8 cellular contexts compared by ENCODE assay signal in the genomic region with DNA sequence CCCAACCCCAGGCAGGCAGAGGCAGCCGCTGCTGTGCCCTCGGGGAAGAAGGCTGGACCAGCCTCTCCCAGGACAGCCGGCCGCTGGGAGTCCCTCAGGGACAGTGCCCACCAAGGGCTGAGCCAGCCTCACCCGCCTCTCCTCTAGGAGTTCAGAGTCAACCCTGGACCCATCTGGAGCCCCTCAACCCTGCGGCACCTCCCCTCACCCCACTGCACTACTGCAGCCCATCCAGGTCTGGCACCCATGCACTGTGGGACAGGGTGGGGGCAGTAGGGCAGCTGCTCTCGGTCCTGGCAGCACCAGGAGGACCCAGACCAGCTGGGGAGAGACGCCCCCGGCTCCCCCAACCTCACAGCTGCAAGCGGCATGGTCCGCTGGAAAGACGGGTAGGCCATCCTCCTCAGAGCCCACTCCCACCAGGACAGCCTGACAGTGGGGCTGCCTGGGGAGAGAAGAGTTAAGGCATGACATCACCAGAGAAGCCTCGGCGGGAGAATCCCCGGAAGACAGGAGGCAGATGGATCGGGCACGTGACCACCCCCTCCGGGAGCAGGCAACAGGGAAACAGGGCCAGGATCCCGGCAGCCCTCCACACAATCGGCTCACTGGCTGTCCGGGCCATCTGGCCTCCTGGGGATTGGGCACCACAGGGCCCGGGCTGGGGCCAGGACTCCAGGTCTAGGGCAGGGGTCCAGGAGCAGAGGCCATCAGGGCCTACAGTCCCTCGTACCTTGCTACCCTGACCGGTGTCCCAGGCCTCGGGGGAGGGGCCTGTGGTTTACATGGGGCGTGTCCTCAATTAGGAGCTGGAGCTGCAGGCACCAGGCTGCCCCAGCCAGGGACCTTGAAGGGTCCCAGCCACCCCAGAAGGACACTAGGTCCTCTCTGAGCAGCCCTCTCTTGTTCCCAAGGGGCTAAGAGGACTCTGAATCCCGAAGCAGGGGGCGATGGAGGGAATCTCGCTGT. TPM values are rescaled to one million over a fixed set of nuclear protein-coding genes. Genes with fewer than 3 reads are reported as not detected.
A peak's percentile ranks its signal among the peaks of the same experiment; 100 is the strongest.
DNase-seq lines count a peak whose midpoint lies in the region; ATAC-seq and TF ChIP-seq lines count a peak whose summit lies in the region.

No MANE protein-coding gene starts in this region.

- TF ChIP-seq CTCF in LNCaP clone FGC (IDR thresholded peaks at IDR 0.05; ENCODE audit: control insufficient read depth, extremely low read depth, insufficient read depth) (no peak), WI38 (IDR thresholded peaks at IDR 0.05; ENCODE audit: low read depth, low read length) (no peak), foreskin keratinocyte (conservative IDR thresholded peaks at IDR 0.05) (no peak), neural cell (IDR thresholded peaks at IDR 0.05; ENCODE audit: poor library complexity, severe bottlenecking) (no peak)

- H3K4me1 ChIP-seq in foreskin keratinocyte, result peaks cover 14% of the 10 kb centered on the region

- H3K27me3 ChIP-seq in foreskin keratinocyte, result no peaks in the 10 kb centered on the region
- no peaks in the 10 kb centered on the region for H3K27me3 ChIP-seq in neural cell (ENCODE audit: insufficient read depth, low read depth, low read length)

- H3K4me3 ChIP-seq in LNCaP clone FGC (ENCODE audit: low read depth, low read length) (peak overlapping the region; percentile 66), WI38 (ENCODE audit: low read depth, low read length) (peak overlapping the region; percentile 87), neural cell (ENCODE audit: low read length) (peak overlapping the region; percentile 99)

- no peaks in the 10 kb centered on the region for H3F3A ChIP-seq in neural cell (ENCODE audit: insufficient read depth, low read length, poor library complexity, severe bottlenecking)

- no peaks in the 10 kb centered on the region for H3K9me3 ChIP-seq in neural cell (ENCODE audit: low read length)

- DNase-seq in COLO668 (lab: John Stamatoyannopoulos, UW; ENCODE audit: unreplicated experiment) (peak; percentile 97), LNCaP clone FGC (ENCODE audit: low read depth) (no peak), foreskin keratinocyte (peak; percentile 75 to 89)
- DNase-seq in stimulated activated CD4-positive, alpha-beta T cell treated with anti-CD3 and anti-CD28 coated beads, Interleukin-2, amount 100 ng/mL, for 24 hours, result no peak

- no peak for TF ChIP-seq RAD21 in neural cell (conservative IDR thresholded peaks at IDR 0.05)

- H4K20me1 ChIP-seq in neural cell (ENCODE audit: insufficient read depth), result peaks cover 2% of the 10 kb centered on the region

- peak overlapping the region; percentile 95 for H3K9ac ChIP-seq in neural cell (ENCODE audit: low read length)

- no peak overlapping the region for H2AFZ ChIP-seq in neural cell (ENCODE audit: low read depth, low read length)

- peak overlapping the region; percentile 86 for H3K4me2 ChIP-seq in neural cell (ENCODE audit: low read length)

- peaks cover 36% of the 10 kb centered on the region for H3K79me2 ChIP-seq in neural cell (replicated peaks; ENCODE audit: insufficient read depth, low read length)

- H3K27ac ChIP-seq in foreskin keratinocyte, result peak overlapping the region; percentile 87
- H3K27ac ChIP-seq in neural cell (ENCODE audit: low read length), result peak overlapping the region; percentile 85

- TF ChIP-seq EP300 in neural cell (conservative IDR thresholded peaks at IDR 0.05; ENCODE audit: poor library complexity, severe bottlenecking), result peak; percentile 47

- H3K36me3 ChIP-seq in neural cell (ENCODE audit: insufficient read depth, low read length), result no peaks in the 10 kb centered on the region

- H3K9me2 ChIP-seq in neural cell (ENCODE audit: insufficient read depth, low read length), result no peaks in the 10 kb centered on the region

- ATAC-seq in foreskin keratinocyte, result peak; percentile 36
- ATAC-seq in GM21390 (IDR thresholded peaks at IDR 0.05; ENCODE audit: unreplicated experiment), result no peak
- ATAC-seq in HG03439 (IDR thresholded peaks at IDR 0.05; ENCODE audit: unreplicated experiment), result no peak

TF ChIP-seq in neural cell, 6 proteins besides CTCF, POLR2A, EP300 and RAD21:
- TF ChIP-seq TAF1 (IDR thresholded peaks at IDR 0.05; ENCODE audit: low read depth), result no peak
- peak; percentile 54 for TF ChIP-seq MXI1 (conservative IDR thresholded peaks at IDR 0.05; ENCODE audit: poor library complexity, severe bottlenecking)
- TF ChIP-seq POLR2AphosphoS5 (IDR thresholded peaks at IDR 0.05), result peak; percentile 64
- peak; percentile 14 for TF ChIP-seq SMC3 (conservative IDR thresholded peaks at IDR 0.05; ENCODE audit: poor library complexity)
- TF ChIP-seq EZH2 (IDR thresholded peaks at IDR 0.05; ENCODE audit: borderline replicate concordance, insufficient read depth, low read length, poor library complexity, severe bottlenecking), result no peak
- TF ChIP-seq, protein P1, sequence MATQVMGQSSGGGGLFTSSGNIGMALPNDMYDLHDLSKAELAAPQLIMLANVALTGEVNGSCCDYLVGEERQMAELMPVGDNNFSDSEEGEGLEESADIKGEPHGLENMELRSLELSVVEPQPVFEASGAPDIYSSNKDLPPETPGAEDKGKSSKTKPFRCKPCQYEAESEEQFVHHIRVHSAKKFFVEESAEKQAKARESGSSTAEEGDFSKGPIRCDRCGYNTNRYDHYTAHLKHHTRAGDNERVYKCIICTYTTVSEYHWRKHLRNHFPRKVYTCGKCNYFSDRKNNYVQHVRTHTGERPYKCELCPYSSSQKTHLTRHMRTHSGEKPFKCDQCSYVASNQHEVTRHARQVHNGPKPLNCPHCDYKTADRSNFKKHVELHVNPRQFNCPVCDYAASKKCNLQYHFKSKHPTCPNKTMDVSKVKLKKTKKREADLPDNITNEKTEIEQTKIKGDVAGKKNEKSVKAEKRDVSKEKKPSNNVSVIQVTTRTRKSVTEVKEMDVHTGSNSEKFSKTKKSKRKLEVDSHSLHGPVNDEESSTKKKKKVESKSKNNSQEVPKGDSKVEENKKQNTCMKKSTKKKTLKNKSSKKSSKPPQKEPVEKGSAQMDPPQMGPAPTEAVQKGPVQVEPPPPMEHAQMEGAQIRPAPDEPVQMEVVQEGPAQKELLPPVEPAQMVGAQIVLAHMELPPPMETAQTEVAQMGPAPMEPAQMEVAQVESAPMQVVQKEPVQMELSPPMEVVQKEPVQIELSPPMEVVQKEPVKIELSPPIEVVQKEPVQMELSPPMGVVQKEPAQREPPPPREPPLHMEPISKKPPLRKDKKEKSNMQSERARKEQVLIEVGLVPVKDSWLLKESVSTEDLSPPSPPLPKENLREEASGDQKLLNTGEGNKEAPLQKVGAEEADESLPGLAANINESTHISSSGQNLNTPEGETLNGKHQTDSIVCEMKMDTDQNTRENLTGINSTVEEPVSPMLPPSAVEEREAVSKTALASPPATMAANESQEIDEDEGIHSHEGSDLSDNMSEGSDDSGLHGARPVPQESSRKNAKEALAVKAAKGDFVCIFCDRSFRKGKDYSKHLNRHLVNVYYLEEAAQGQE (IDR thresholded peaks at IDR 0.05; ENCODE audit: borderline replicate concordance), result no peak
TF ChIP-seq in neural cell: peak in this region for 3.

RNA-seq across cellular contexts. Expression of a gene that starts 3.1 kb away (rescaled TPM):
- 26.7 and 33.0 TPM in 2 replicates for total RNA-seq in foreskin keratinocyte
- polyA plus RNA-seq in foreskin keratinocyte (18.9 and 24.0 TPM in 2 replicates), neural cell (186 and 230 TPM in 2 replicates)
- polyA minus RNA-seq in neural cell, result 105 and 125 TPM in 2 replicates

RNA-seq across cellular contexts. Expression of a gene that starts 3.8 kb away (rescaled TPM):
- total RNA-seq in foreskin keratinocyte, result 39.7 and 40.1 TPM in 2 replicates
- 48.3 and 54.5 TPM in 2 replicates for polyA plus RNA-seq in foreskin keratinocyte
- polyA plus RNA-seq in neural cell, result 25.0 and 36.8 TPM in 2 replicates
- polyA minus RNA-seq in neural cell, result 21.9 and 24.3 TPM in 2 replicates

RNA-seq across cellular contexts. Expression of a gene that starts 19.8 kb away (rescaled TPM):
- 84.0 and 85.9 TPM in 2 replicates for total RNA-seq in foreskin keratinocyte
- polyA plus RNA-seq in foreskin keratinocyte (87.5 and 91.9 TPM in 2 replicates), neural cell (131 and 132 TPM in 2 replicates)
- 48.9 and 50.2 TPM in 2 replicates for polyA minus RNA-seq in neural cell

RNA-seq across cellular contexts. Expression of a gene that starts 20.0 kb away (rescaled TPM):
- total RNA-seq in foreskin keratinocyte, result 26.6 and 28.3 TPM in 2 replicates
- polyA plus RNA-seq in foreskin keratinocyte (33.7 and 35.8 TPM in 2 replicates), neural cell (9.9 and 13.3 TPM in 2 replicates)
- polyA minus RNA-seq in neural cell, result 21.6 and 22.4 TPM in 2 replicates

RNA-seq across cellular contexts. Expression of a gene that starts 24.4 kb away (rescaled TPM):
- 0.25 and 0.41 TPM in 2 replicates for total RNA-seq in foreskin keratinocyte
- polyA plus RNA-seq in foreskin keratinocyte, result 0.39 and 0.47 TPM in 2 replicates
- 9.8 and 16.0 TPM in 2 replicates for polyA plus RNA-seq in neural cell
- 2.0 and 4.4 TPM in 2 replicates for polyA minus RNA-seq in neural cell

Comparison
In these comparisons a context has a peak if more than half of its experiments do, and no peak if none do; other contexts are left out.
1. DNase-seq: peak in COLO668 (single experiment) and foreskin keratinocyte (2 of 2); none in LNCaP clone FGC (single experiment) and stimulated activated CD4-positive, alpha-beta T cell treated with anti-CD3 and anti-CD28 coated beads, Interleukin-2, amount 100 ng/mL, for 24 hours (0 of 2).
2. Peak in every context shown above with its lines, with median percentiles within 50 percentile points of each other: H3K4me3 ChIP-seq.